In the genomic region with DNA sequence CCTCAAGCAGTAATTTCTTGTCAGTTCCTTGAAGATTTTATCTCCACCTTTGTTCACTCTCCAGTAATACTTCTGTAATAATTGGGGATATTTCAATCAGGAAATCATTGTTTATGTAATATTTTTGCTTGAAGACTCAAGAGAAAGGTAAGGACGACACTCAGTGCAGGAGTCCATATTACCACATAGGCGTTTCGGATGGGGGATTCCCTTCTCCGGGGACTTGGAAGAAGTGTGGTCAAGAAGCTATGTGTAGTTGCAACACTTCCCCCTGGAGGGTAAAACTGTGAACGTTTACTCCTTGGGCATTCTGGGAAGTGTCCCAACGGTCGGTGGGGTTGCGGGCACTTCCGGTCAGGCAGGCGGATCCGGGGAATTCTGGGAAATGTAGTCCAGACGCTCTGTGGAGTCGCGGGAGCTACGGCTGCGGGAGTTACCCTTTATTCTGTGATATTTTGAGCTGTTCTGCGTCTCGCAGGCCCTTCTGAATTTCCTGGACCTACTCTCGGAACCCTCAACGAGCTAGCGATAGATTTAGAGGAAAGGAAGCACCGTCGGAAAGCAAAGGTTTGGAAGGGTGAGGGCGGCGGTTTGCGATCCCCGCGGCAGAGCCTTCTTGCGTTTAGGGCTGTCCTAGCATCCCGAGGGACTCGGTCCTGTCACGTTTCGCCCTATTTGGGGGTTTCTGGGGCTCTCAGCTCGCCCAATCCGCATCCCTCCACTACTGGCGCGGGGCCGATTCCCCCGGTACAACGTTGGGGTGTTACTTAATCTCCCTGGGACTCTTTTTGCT, we compare ENCODE assay signal across 8 cellular contexts. TPM values are rescaled to one million over a fixed set of nuclear protein-coding genes. Genes with fewer than 3 reads are reported as not detected.
DNase-seq lines count a peak whose midpoint lies in the region; ATAC-seq, FAIRE-seq and TF ChIP-seq lines count a peak whose summit lies in the region.

A gene (plus strand): TSS at position 395 of the 793 bp plus-strand sequence. CDS start 11,499 bp downstream, outside the sequence.

- H3K27ac Mint-ChIP-seq in T-helper 17 cell: peak within 1 kb of the TSS; percentile 65

- H2AFZ ChIP-seq in K562 (ENCODE audit: low read depth, low read length): peak within 1 kb of the TSS; percentile 100

- H3K27me3 Mint-ChIP-seq in T-helper 17 cell: no peaks in the 10 kb centered on the region

- H4K20me1 ChIP-seq in K562 (replicated peaks; ENCODE audit: control insufficient read depth, insufficient read depth, low read length): no peaks in the 10 kb centered on the region

- TF ChIP-seq POLR2A in K562 (conservative IDR thresholded peaks at IDR 0.05): peak; percentile 43; the same call in 1 of the 2 replicates

- peak in 1 of 2 experiments; percentile 39; a peak in 2 of 4 replicates for TF ChIP-seq RAD21 in K562 (CRISPR knock-in tag; conservative IDR thresholded peaks at IDR 0.05 in 1 of 2, IDR thresholded peaks at IDR 0.05 in 1 of 2)

- peak within 1 kb of the TSS; percentile 90 for H3K4me3 Mint-ChIP-seq in T-helper 17 cell

- peaks cover 2% of the 10 kb centered on the region for H3K36me3 Mint-ChIP-seq in T-helper 17 cell (ENCODE audit: low read depth)

- CTCF ChIA-PET in K562 (lab: Yijun Ruan, JAX; ENCODE audit: low intra/inter-chr PET ratio): no interaction called here

- BruUV-seq in K562 (replicated peaks; lab: Mats Ljungman, UMichigan): TSS peak; percentile 83

- peak within 1 kb of the TSS; percentile 59 for H3K4me3 ChIP-seq in K562

- peak; percentile 99 for FAIRE-seq in K562 (lab: Jason Lieb, UNC)

- peaks cover 5% of the 10 kb centered on the region for H3K4me1 Mint-ChIP-seq in T-helper 17 cell

- POLR2A ChIA-PET in K562 (lab: Yijun Ruan, JAX): interaction anchor here (0.6 to 1.2 kb wide), 8 partner anchors 9 to 162 kb away, joined by 3 to 16 read pairs (median 3); a partner anchor contains a TSS

- intact Hi-C loops in K562 (cut with micrococcal nuclease): loop anchor here (2.0 kb wide), 1 partner anchor 16 kb away; a partner anchor contains a TSS

- DNase-seq in NCI-H146 treated with DMSO at 0.1 percent for 48 hours (lab: John Stamatoyannopoulos, UW; ENCODE audit: unreplicated experiment): peak; percentile 78
- peak; percentile 6 to 18 (median 13) for DNase-seq in T-helper 17 cell
- DNase-seq in K562 (ENCODE audit: extremely low read depth in 1 of 4, low spot score in 3 of 4): peak; percentile 88 to 92 (median 89)
- DNase-seq in hypothalamus (lab: John Stamatoyannopoulos, UW): peak; percentile 18 to 93 (median 80)
- DNase-seq in renal cortical epithelial cell (ENCODE audit: low read depth): peak; percentile 99
- DNase-seq in T-helper 9 cell: no peak

- H3K9me3 ChIP-seq in T-helper 17 cell (ENCODE audit: control insufficient read depth, low read length, poor library complexity, severe bottlenecking) (peaks cover 4% of the 10 kb centered on the region), K562 (replicated peaks; ENCODE audit: control insufficient read depth, insufficient read depth, low read depth, low read length) (peaks cover 2% of the 10 kb centered on the region; the same call in 1 of the 2 replicates)

- TF ChIP-seq EP300 in K562 (IDR thresholded peaks at IDR 0.05; ENCODE audit: low read length): peak; percentile 84

- H3K36me3 ChIP-seq in K562 (ENCODE audit: control insufficient read depth, insufficient read depth, low read length): no peaks in the 10 kb centered on the region

- 4% methylated on average over 38 of the region's 40 CpGs for WGBS in K562 (ENCODE audit: insufficient coverage, low coverage, missing lambda C conversion rate)

- H3K27me3 ChIP-seq in K562 (ENCODE audit: control insufficient read depth in 2 of 2, insufficient read depth in 2 of 2, low read length in 2 of 2): no peaks in the 10 kb centered on the region

- H3K79me2 ChIP-seq in K562 (ENCODE audit: control insufficient read depth, insufficient read depth, low read length): no peaks in the 10 kb centered on the region

- peak within 1 kb of the TSS; percentile 59 for H3K27ac ChIP-seq in K562 (ENCODE audit: extremely low read depth, low read depth, low read length)

- H3K4me2 ChIP-seq in K562 (ENCODE audit: insufficient read depth, low read length): peak within 1 kb of the TSS; percentile 87

- H3K9ac ChIP-seq in K562 (ENCODE audit: insufficient read depth in 1 of 2, low read depth in 2 of 2, low read length in 2 of 2): peak within 1 kb of the TSS; percentile 69 to 89

- ATAC-seq in HG02759 (IDR thresholded peaks at IDR 0.05; ENCODE audit: unreplicated experiment) (peak; percentile 98), T-helper 17 cell (peak; percentile 78), K562 (peak; percentile 99)

- H3K4me1 ChIP-seq in K562 (replicated peaks in 1 of 2; ENCODE audit: control insufficient read depth in 2 of 2, insufficient read depth in 2 of 2, low read length in 2 of 2): 0 out of 5 replicates have a peak, but pooled peaks cover 0 to 5% of the 10 kb centered on the region in 2 experiments

- TF ChIP-seq CTCF in GM12874 (IDR thresholded peaks at IDR 0.05; ENCODE audit: insufficient read depth, low read depth, low read length): peak; percentile 46
- TF ChIP-seq CTCF in K562 (IDR thresholded peaks at IDR 0.05 in 2 of 3, conservative IDR thresholded peaks at IDR 0.05 in 1 of 3; ENCODE audit: insufficient read depth in 2 of 3, low read depth in 1 of 3, low read length in 3 of 3): peak; percentile 31 to 51 (median 44); a peak in 4 of 6 replicates

- no peaks in the 10 kb centered on the region for H3K9me1 ChIP-seq in K562 (ENCODE audit: control insufficient read depth, insufficient read depth, low read length)

- in situ Hi-C loops in K562 (cut with MboI): no loop called here

TF ChIP-seq in K562, 482 proteins besides CTCF, POLR2A, EP300 and RAD21 (continues in another document):
- TF ChIP-seq HNRNPLL (IDR thresholded peaks at IDR 0.05; ENCODE audit: low read depth, low read length, poor library complexity, severe bottlenecking): peak; percentile 55
- peak; percentile 59; the same call in 1 of the 2 replicates for TF ChIP-seq MYC (IDR thresholded peaks at IDR 0.05; ENCODE audit: low read depth, low read length)
- no peak for TF ChIP-seq MYC (CRISPR knock-in tag; IDR thresholded peaks at IDR 0.05; ENCODE audit: borderline replicate concordance, low read depth)
- TF ChIP-seq, protein P1, sequence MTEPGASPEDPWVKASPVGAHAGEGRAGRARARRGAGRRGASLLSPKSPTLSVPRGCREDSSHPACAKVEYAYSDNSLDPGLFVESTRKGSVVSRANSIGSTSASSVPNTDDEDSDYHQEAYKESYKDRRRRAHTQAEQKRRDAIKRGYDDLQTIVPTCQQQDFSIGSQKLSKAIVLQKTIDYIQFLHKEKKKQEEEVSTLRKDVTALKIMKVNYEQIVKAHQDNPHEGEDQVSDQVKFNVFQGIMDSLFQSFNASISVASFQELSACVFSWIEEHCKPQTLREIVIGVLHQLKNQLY (CRISPR knock-in tag; conservative IDR thresholded peaks at IDR 0.05): no peak
- TF ChIP-seq DPF2 (IDR thresholded peaks at IDR 0.05): peak; percentile 55; the same call in 1 of the 2 replicates
- TF ChIP-seq, protein P2, sequence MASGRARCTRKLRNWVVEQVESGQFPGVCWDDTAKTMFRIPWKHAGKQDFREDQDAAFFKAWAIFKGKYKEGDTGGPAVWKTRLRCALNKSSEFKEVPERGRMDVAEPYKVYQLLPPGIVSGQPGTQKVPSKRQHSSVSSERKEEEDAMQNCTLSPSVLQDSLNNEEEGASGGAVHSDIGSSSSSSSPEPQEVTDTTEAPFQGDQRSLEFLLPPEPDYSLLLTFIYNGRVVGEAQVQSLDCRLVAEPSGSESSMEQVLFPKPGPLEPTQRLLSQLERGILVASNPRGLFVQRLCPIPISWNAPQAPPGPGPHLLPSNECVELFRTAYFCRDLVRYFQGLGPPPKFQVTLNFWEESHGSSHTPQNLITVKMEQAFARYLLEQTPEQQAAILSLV (tag; IDR thresholded peaks at IDR 0.05): peak; percentile 32; the same call in 1 of the 2 replicates

RNA-seq across cellular contexts. Expression of the gene that starts here (rescaled TPM):
- under 1 TPM; 0.16 to 0.40 TPM for total RNA-seq in T-helper 17 cell
- 1.5 and 3.6 TPM in 2 replicates for total RNA-seq in K562 (2011; cell fraction: chromatin; rRNA removed; ENCODE audit: low replicate concordance)
- total RNA-seq in K562 (2011; cell fraction: nucleolus; rRNA removed): 1.2 and 1.3 TPM in 2 replicates
- 1.5 and 2.2 TPM in 2 replicates for total RNA-seq in K562 (2011; cell fraction: nucleoplasm; rRNA removed)
- total RNA-seq in K562 (2014; rRNA removed): 0.32 and 1.2 TPM in 2 replicates
- total RNA-seq in K562 (2014; rRNA removed; fragmentation: Illumina TruSeq; extraction: Trizol): 1.2 and 1.4 TPM in 2 replicates
- 0.80 and 0.98 TPM in 2 replicates for total RNA-seq in K562 (2015; rRNA removed; fragmentation: Illumina TruSeq; extraction: Trizol)
- total RNA-seq in K562 (2021): 0.78 and 1.1 TPM in 2 replicates
- 0.09 and 0.35 TPM in 2 replicates for polyA plus RNA-seq in K562 (2011; rRNA removed)
- polyA plus RNA-seq in K562 (2011; cell fraction: cytosol; rRNA removed): 0.21 TPM in 1 of 2 replicates, not detected in the other
- polyA plus RNA-seq in K562 (2011; cell fraction: nucleus; rRNA removed): 0.22 and 0.53 TPM in 2 replicates
- polyA plus RNA-seq in K562 (2012): 0.22 and 0.54 TPM in 2 replicates
- polyA plus RNA-seq in K562 (2014; fragmentation: Illumina TruSeq; extraction: Trizol): 0.40 and 0.43 TPM in 2 replicates
- under 1 TPM; 0.45 to 0.52 TPM for polyA plus RNA-seq in K562 (2014; fragmentation: Nextera tagmentation; extraction: Ambion mirVana)
- polyA plus RNA-seq in K562 (2014; rRNA removed): 0.34 and 0.42 TPM in 2 replicates
- 1.1 and 1.2 TPM in 2 replicates for polyA minus RNA-seq in K562 (2011; rRNA and poly(A)+ RNA removed)
- not detected in 2 replicates for polyA minus RNA-seq in K562 (2011; cell fraction: cytosol; rRNA and poly(A)+ RNA removed)
- 0.67 and 0.89 TPM in 2 replicates for polyA minus RNA-seq in K562 (2011; cell fraction: nucleus; rRNA and poly(A)+ RNA removed)
- 4.0 and 13.7 TPM in 2 replicates for total RNA-seq in renal cortical epithelial cell

Comparison
In these comparisons a context has a peak if more than half of its experiments do, and no peak if none do; other contexts are left out.
1. Peak in DNase-seq and ATAC-seq in T-helper 17 cell; RNA of the gene not detected or under 1 TPM.